ENCODE assay signal across 9 cellular contexts in genomic region chr15:79970921-79971434, GRCh38. TPM values are rescaled to one million over a fixed set of nuclear protein-coding genes. Genes with fewer than 3 reads are reported as not detected.
DNase-seq lines count a peak whose midpoint lies in the region; ATAC-seq and TF ChIP-seq lines count a peak whose summit lies in the region.
"Had no signal": no experiment of that assay in that cellular context is flagged by ENCODE, and none has a peak within 500 bp of the region (broad histone marks: within the 10 kb centered on the region; RNA-seq: fewer than 3 reads in every experiment).

BCL2A1 (minus strand) TSS chr15:79971196; CDS start chr15:79971119, 77 bp downstream.

- peak within 1 kb of the TSS; percentile 73 for H3K27ac ChIP-seq in CD8-positive, alpha-beta T cell (ENCODE audit: low read depth, low read length)
- H3K27ac ChIP-seq in SJCRH30, result no peak within 1 kb of the TSS

- peak within 1 kb of the TSS; percentile 68 for H3K4me3 ChIP-seq in CD8-positive, alpha-beta T cell (ENCODE audit: low read depth, low read length)
- H3K4me3 ChIP-seq in fibroblast of mammary gland (ENCODE audit: control insufficient read depth, low read depth, low read length), result peak within 1 kb of the TSS; percentile 41
- H3K4me3 ChIP-seq in SJCRH30, result no peak within 1 kb of the TSS

- H3K9me3 Mint-ChIP-seq in CD8-positive, alpha-beta T cell, result no peaks in the 10 kb centered on the region

- CTCF ChIA-PET in CD8-positive, alpha-beta T cell (lab: Charles Lee), result no interaction called here

- no peaks in the 10 kb centered on the region for H3K9me3 ChIP-seq in CD8-positive, alpha-beta T cell (ENCODE audit: low read length)
- H3K9me3 ChIP-seq in SJCRH30 (replicated peaks), result no peaks in the 10 kb centered on the region
- H3K9me3 ChIP-seq: tibial nerve had no signal

- peaks cover 40% of the 10 kb centered on the region for H3K4me1 ChIP-seq in CD8-positive, alpha-beta T cell (ENCODE audit: insufficient read depth, low read length)
- H3K4me1 ChIP-seq in SJCRH30, result no peaks in the 10 kb centered on the region

- ATAC-seq in CD8-positive, alpha-beta T cell, result peak; percentile 85
- ATAC-seq in GM21526 (IDR thresholded peaks at IDR 0.05; ENCODE audit: low FRiP score, unreplicated experiment), result peak; percentile 54

- intact Hi-C loops in CD8-positive, alpha-beta T cell (cut with DNase I, micrococcal nuclease), result loop anchor here (1.0 to 2.0 kb wide), 5 partner anchors 22 to 88 kb away; partner anchors contain the start of genes ZFAND6 (in 2 of the 2) and MTHFS (in 1 of the 2)

- H3K4me1 Mint-ChIP-seq in CD8-positive, alpha-beta T cell (ENCODE audit: low read depth), result peaks cover 55% of the 10 kb centered on the region

- H3K36me3 ChIP-seq in CD8-positive, alpha-beta T cell (ENCODE audit: insufficient read depth, low read length), result no peaks in the 10 kb centered on the region
- H3K36me3 ChIP-seq in SJCRH30, result no peaks in the 10 kb centered on the region
- H3K36me3 ChIP-seq: tibial nerve had no signal

- H3K27me3 Mint-ChIP-seq in CD8-positive, alpha-beta T cell (ENCODE audit: low read depth), result no peaks in the 10 kb centered on the region

- no peak for TF ChIP-seq CTCF in CD8-positive, alpha-beta T cell (IDR thresholded peaks at IDR 0.05)
- no peak for TF ChIP-seq CTCF in fibroblast of mammary gland (conservative IDR thresholded peaks at IDR 0.05; ENCODE audit: control insufficient read depth, insufficient read depth, low read depth, low read length)

- no peaks in the 10 kb centered on the region for H3K27me3 ChIP-seq in CD8-positive, alpha-beta T cell (ENCODE audit: insufficient read depth, low read length)
- no peaks in the 10 kb centered on the region for H3K27me3 ChIP-seq in SJCRH30
- H3K27me3 ChIP-seq: tibial nerve had no signal

- DNase-seq in CD8-positive, alpha-beta T cell, result peak in 6 of 7 experiments; percentile 7 to 71 (median 46)
- peak; percentile 84 to 85 for DNase-seq in Kasumi-1 (lab: John Stamatoyannopoulos, UW)
- peak; percentile 8 to 26 for DNase-seq in activated CD8-positive, alpha-beta memory T cell treated with anti-CD3 and anti-CD28 coated beads for 1 hour (ENCODE audit: extremely low read depth in 1 of 2, low read depth in 1 of 2)
- peak; percentile 95 for DNase-seq in fibroblast of mammary gland (ENCODE audit: low read depth)
- DNase-seq in stimulated activated CD4-positive, alpha-beta T cell treated with anti-CD3 and anti-CD28 coated beads, Interleukin-1b, Interleukin-23, amount 100 ng/mL, for 48 hours, result peak; percentile 77
- DNase-seq in SJCRH30, result no peak
- no peak for DNase-seq in NCI-H1092 treated with DMSO at 0.1 percent for 48 hours (lab: John Stamatoyannopoulos, UW)

- H3K4me3 Mint-ChIP-seq in CD8-positive, alpha-beta T cell, result peak within 1 kb of the TSS; percentile 92

- H3K27ac Mint-ChIP-seq in CD8-positive, alpha-beta T cell, result peak within 1 kb of the TSS; percentile 96

- H3K36me3 Mint-ChIP-seq in CD8-positive, alpha-beta T cell, result peaks cover 5% of the 10 kb centered on the region

- POLR2A ChIA-PET in CD8-positive, alpha-beta T cell (lab: Charles Lee), result interaction anchor here (0.8 to 4.6 kb wide), 4 partner anchors 47 to 74 kb away, joined by 3 to 28 read pairs (median 4); partner anchors contain the start of gene MTHFS

RNA-seq across cellular contexts. Expression of gene BCL2A1, which starts in this region (rescaled TPM):
- 10 to 100 TPM; 24.5 to 27.1 TPM for total RNA-seq in CD8-positive, alpha-beta T cell
- not detected in 2 replicates for total RNA-seq in SJCRH30 (2014; rRNA removed; shearing (Covaris generic))

Comparison
In these comparisons a context has a peak if more than half of its experiments do, and no peak if none do; other contexts are left out.
1. RNA of gene BCL2A1 (total RNA-seq): 24.5 to 27.1 TPM in CD8-positive, alpha-beta T cell; not detected in SJCRH30; every median in the first group is over 10 times any median in the second.
2. DNase-seq: peak in CD8-positive, alpha-beta T cell (6 of 7), Kasumi-1 (2 of 2), activated CD8-positive, alpha-beta memory T cell treated with anti-CD3 and anti-CD28 coated beads for 1 hour (2 of 2), fibroblast of mammary gland (single experiment) and stimulated activated CD4-positive, alpha-beta T cell treated with anti-CD3 and anti-CD28 coated beads, Interleukin-1b, Interleukin-23, amount 100 ng/mL, for 48 hours (single experiment); none in SJCRH30 (0 of 2) and NCI-H1092 treated with DMSO at 0.1 percent for 48 hours (single experiment).